ENCODE assay signal across 15 cellular contexts in the genomic region with DNA sequence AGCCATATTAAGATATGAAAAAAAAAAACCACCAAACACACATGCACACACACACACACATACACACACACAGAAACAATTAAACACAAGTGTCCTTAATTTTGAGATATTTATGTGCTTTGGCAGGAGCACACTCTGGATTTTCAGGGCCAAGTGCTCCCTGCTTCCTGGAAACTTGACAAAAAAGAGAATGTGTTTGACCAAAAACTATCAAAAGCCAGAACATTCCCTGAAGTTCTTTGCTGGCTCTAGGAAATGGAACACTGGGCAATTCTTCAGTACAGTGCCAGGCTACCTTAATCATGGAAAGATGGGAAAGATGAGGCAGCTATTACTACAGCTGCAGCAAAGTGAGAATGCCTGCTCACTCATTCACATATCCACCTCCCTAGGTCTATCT. TPM values are rescaled to one million over a fixed set of nuclear protein-coding genes. Genes with fewer than 3 reads are reported as not detected.
DNase-seq lines count a peak whose midpoint lies in the region; ATAC-seq, FAIRE-seq and TF ChIP-seq lines count a peak whose summit lies in the region.
"Had no signal": no experiment of that assay in that cellular context is flagged by ENCODE, and none has a peak within 500 bp of the region (broad histone marks: within the 10 kb centered on the region; RNA-seq: fewer than 3 reads in every experiment).

No MANE protein-coding gene starts in this region.

- no peak for TF ChIP-seq POLR2A in breast epithelium (IDR thresholded peaks at IDR 0.05)

- intact Hi-C loops in breast epithelium (cut with DNase I; ENCODE audit: low total_unique reads), result no loop called here
- intact Hi-C loops in left lung (cut with DNase I), result no loop called here
- intact Hi-C loops in colonic mucosa (cut with DNase I), result no loop called here

- DNase-seq in HFFc6 (peak; percentile 17), breast epithelium (ENCODE audit: low spot score in 2 of 2) (no peak), left lung (no peak), GM10248 (ENCODE audit: extremely low spot score) (no peak), colonic mucosa (no peak), HTR-8/SVneo (ENCODE audit: insufficient read length, low spot score) (no peak), OCI-M1 (lab: John Stamatoyannopoulos, UW) (no peak)
- DNase-seq: activated CD4-positive, alpha-beta T cell treated with anti-CD3 and anti-CD28 coated beads, Interleukin-2, amount 50 U/mL, for 4 hours; activated gamma-delta T cell; CD4-positive, alpha-beta memory T cell had no signal

- H3K27me3 ChIP-seq in breast epithelium, result no peaks in the 10 kb centered on the region
- H3K27me3 ChIP-seq in left lung, result no peaks in the 10 kb centered on the region
- no peaks in the 10 kb centered on the region for H3K27me3 ChIP-seq in stomach smooth muscle (ENCODE audit: control insufficient read depth in 1 of 2, insufficient read depth in 2 of 2, low read length in 2 of 2)
- no peaks in the 10 kb centered on the region for H3K27me3 ChIP-seq in colonic mucosa

- peaks cover 69% of the 10 kb centered on the region for H3K4me1 Mint-ChIP-seq in HFFc6 (ENCODE audit: low read depth)
- H3K4me1 Mint-ChIP-seq: CD4-positive, alpha-beta memory T cell; stimulated activated effector memory CD8-positive, alpha-beta T cell treated with anti-CD3 and anti-CD28 coated beads, Interleukin-12 subunit alpha, Interleukin-12 subunit beta, amount 100 ng/mL, for 72 hours had no signal

- no peaks in the 10 kb centered on the region for H3K9me3 Mint-ChIP-seq in HFFc6
- H3K9me3 Mint-ChIP-seq: CD4-positive, alpha-beta memory T cell; stimulated activated effector memory CD8-positive, alpha-beta T cell treated with anti-CD3 and anti-CD28 coated beads, Interleukin-12 subunit alpha, Interleukin-12 subunit beta, amount 100 ng/mL, for 72 hours; T-helper 2 cell treated with Interferon-gamma antibody and Interleukin-4, amounts not matched to agents 5 μg/mL and 100 μg/mL, for 36 hours had no signal

- H3K9ac ChIP-seq in stomach smooth muscle (ENCODE audit: low read length in 2 of 2) (no peak overlapping the region), colonic mucosa (ENCODE audit: low read depth in 2 of 2, low read length in 2 of 2) (no peak overlapping the region)

- H3K9me3 ChIP-seq in breast epithelium (no peaks in the 10 kb centered on the region), left lung (no peaks in the 10 kb centered on the region), stomach smooth muscle (ENCODE audit: control insufficient read depth in 2 of 2, low read length in 2 of 2) (no peaks in the 10 kb centered on the region), colonic mucosa (no peaks in the 10 kb centered on the region)

- ATAC-seq in left lung, result peak; percentile 52
- ATAC-seq: left lobe of liver; stimulated activated effector memory CD8-positive, alpha-beta T cell treated with anti-CD3 and anti-CD28 coated beads, Interleukin-12 subunit alpha, Interleukin-12 subunit beta, amount 100 ng/mL, for 72 hours had no signal

- no peaks in the 10 kb centered on the region for H3K27me3 Mint-ChIP-seq in HFFc6 (ENCODE audit: insufficient read depth)

- H3K4me1 ChIP-seq in breast epithelium (no peaks in the 10 kb centered on the region), left lung (no peaks in the 10 kb centered on the region), stomach smooth muscle (ENCODE audit: control insufficient read depth, insufficient read depth, low read length) (peaks cover 13% of the 10 kb centered on the region), colonic mucosa (no peaks in the 10 kb centered on the region)

- H3K27ac Mint-ChIP-seq in HFFc6, result peak overlapping the region; percentile 98
- H3K27ac Mint-ChIP-seq: CD4-positive, alpha-beta memory T cell; stimulated activated effector memory CD8-positive, alpha-beta T cell treated with anti-CD3 and anti-CD28 coated beads, Interleukin-12 subunit alpha, Interleukin-12 subunit beta, amount 100 ng/mL, for 72 hours; T-helper 2 cell treated with Interferon-gamma antibody and Interleukin-4, amounts not matched to agents 5 μg/mL and 100 μg/mL, for 36 hours had no signal

- H3K36me3 ChIP-seq in breast epithelium (no peaks in the 10 kb centered on the region), left lung (no peaks in the 10 kb centered on the region), stomach smooth muscle (ENCODE audit: control insufficient read depth in 2 of 2, insufficient read depth in 2 of 2, low read length in 2 of 2) (no peaks in the 10 kb centered on the region), colonic mucosa (no peaks in the 10 kb centered on the region)

- H3K36me3 Mint-ChIP-seq in HFFc6 (ENCODE audit: low read depth), result peaks cover 6% of the 10 kb centered on the region
- H3K36me3 Mint-ChIP-seq: CD4-positive, alpha-beta memory T cell; stimulated activated effector memory CD8-positive, alpha-beta T cell treated with anti-CD3 and anti-CD28 coated beads, Interleukin-12 subunit alpha, Interleukin-12 subunit beta, amount 100 ng/mL, for 72 hours had no signal

- CTCF ChIA-PET in GM10248 (lab: Yijun Ruan, JAX), result interaction anchor here (1.3 to 1.6 kb wide), 2 partner anchors 10 to 77 kb away, joined by 4 to 5 read pairs; no protein-coding TSS in a partner anchor

- peak overlapping the region; percentile 22 to 51 for H3K27ac ChIP-seq in breast epithelium
- H3K27ac ChIP-seq in left lung, result peak overlapping the region; percentile 45 to 54
- H3K27ac ChIP-seq in stomach smooth muscle (ENCODE audit: low read length), result peak overlapping the region; percentile 62
- H3K27ac ChIP-seq in colonic mucosa, result no peak overlapping the region

- peak overlapping the region; percentile 61 for H3K4me3 Mint-ChIP-seq in HFFc6
- H3K4me3 Mint-ChIP-seq: CD4-positive, alpha-beta memory T cell; stimulated activated effector memory CD8-positive, alpha-beta T cell treated with anti-CD3 and anti-CD28 coated beads, Interleukin-12 subunit alpha, Interleukin-12 subunit beta, amount 100 ng/mL, for 72 hours; T-helper 2 cell treated with Interferon-gamma antibody and Interleukin-4, amounts not matched to agents 5 μg/mL and 100 μg/mL, for 36 hours had no signal

- H3K4me3 ChIP-seq in breast epithelium (no peak overlapping the region), left lung (no peak overlapping the region), stomach smooth muscle (ENCODE audit: low read length in 2 of 2) (no peak overlapping the region), colonic mucosa (no peak overlapping the region)

- no peak for FAIRE-seq in HTR-8/SVneo (lab: Jason Lieb, UNC)

- TF ChIP-seq CTCF in HFFc6 (IDR thresholded peaks at IDR 0.05), result no peak
- TF ChIP-seq CTCF in breast epithelium (IDR thresholded peaks at IDR 0.05), result no peak
- no peak for TF ChIP-seq CTCF in left lung (IDR thresholded peaks at IDR 0.05)
- no peak for TF ChIP-seq CTCF in GM10248 (IDR thresholded peaks at IDR 0.05; ENCODE audit: control extremely low read depth, extremely low read depth, low read depth, missing control alignments)
- no peak for TF ChIP-seq CTCF in colonic mucosa (IDR thresholded peaks at IDR 0.05)

- POLR2A ChIA-PET in GM10248 (lab: Yijun Ruan, JAX), result no interaction called here

RNA-seq across cellular contexts. Expression of gene P3H2, which starts 44.6 kb away (rescaled TPM):
- total RNA-seq in HFFc6 (2021; fragmentation: NEBNext Ultra II Directional; extraction: Animal tissue kit (Norgen Biotek cat#: 25700)), result 10 to 100 TPM; 37.6 to 43.2 (median 39.5) TPM
- total RNA-seq in breast epithelium (10 to 100 TPM in 2 of 3 donors, 1 to 10 TPM in 1; 1.6 to 12.3 (median 10.2) TPM), left lung (10 to 100 TPM; 29.1 to 50.7 TPM), colonic mucosa (10 to 100 TPM; 14.6 to 22.2 TPM)
- total RNA-seq: CD4-positive, alpha-beta memory T cell; OCI-LY7 had no signal
